10 cellular contexts compared by ENCODE assay signal in genomic region chr2:46645681-46646162, GRCh38. TPM values are rescaled to one million over a fixed set of nuclear protein-coding genes. Genes with fewer than 3 reads are reported as not detected.
DNase-seq lines count a peak whose midpoint lies in the region; ATAC-seq and TF ChIP-seq lines count a peak whose summit lies in the region.
"Had no signal": no experiment of that assay in that cellular context is flagged by ENCODE, and none has a peak within 500 bp of the region (broad histone marks: within the 10 kb centered on the region; RNA-seq: fewer than 3 reads in every experiment).

No MANE protein-coding gene starts in this region.

- POLR2A ChIA-PET in AG04450 (lab: Yijun Ruan, JAX) = interaction anchor here (0.7 to 2.8 kb wide), 5 partner anchors 11 to 240 kb away, joined by 3 to 5 read pairs (median 4); no protein-coding TSS in a partner anchor

- CTCF ChIA-PET in AG04450 (lab: Charles Lee) = interaction anchor here (1.0 to 2.7 kb wide), 5 partner anchors 12 to 244 kb away, joined by 3 to 18 read pairs (median 9); no protein-coding TSS in a partner anchor

- H3K9me3 ChIP-seq in AG04450 (ENCODE audit: control insufficient read depth, insufficient read depth, low read length) = peaks cover 16% of the 10 kb centered on the region

- H3K4me1 Mint-ChIP-seq in activated CD4-positive, alpha-beta T cell treated with anti-CD3 and anti-CD28 coated beads, Interleukin-2, amount 10 ng/mL, durations not matched to agents 24 days and 14 days = peaks cover 3% of the 10 kb centered on the region

- peaks cover 18% of the 10 kb centered on the region for H3K27me3 Mint-ChIP-seq in activated CD4-positive, alpha-beta T cell treated with anti-CD3 and anti-CD28 coated beads, Interleukin-2, amount 10 ng/mL, durations not matched to agents 24 days and 14 days

- no peak; the same call in 1 of the 2 replicates for TF ChIP-seq CTCF in AG04450 (IDR thresholded peaks at IDR 0.05; ENCODE audit: low read depth, low read length)
- TF ChIP-seq CTCF in choroid plexus epithelial cell (conservative IDR thresholded peaks at IDR 0.05; ENCODE audit: low read depth, low read length) = no peak

- H3K27ac Mint-ChIP-seq in activated CD4-positive, alpha-beta T cell treated with anti-CD3 and anti-CD28 coated beads, Interleukin-2, amount 10 ng/mL, durations not matched to agents 24 days and 14 days = no peak overlapping the region

- no peak overlapping the region for H3K4me3 Mint-ChIP-seq in activated CD4-positive, alpha-beta T cell treated with anti-CD3 and anti-CD28 coated beads, Interleukin-2, amount 10 ng/mL, durations not matched to agents 24 days and 14 days
- H3K4me3 Mint-ChIP-seq: activated T-cell treated with anti-CD3 and anti-CD28 coated beads, Interleukin-2, amount 50 U/mL, for 4 hours had no signal

- H3K4me3 ChIP-seq in AG04450 (ENCODE audit: low read depth, low read length) = no peak overlapping the region
- H3K4me3 ChIP-seq in choroid plexus epithelial cell (ENCODE audit: low read depth, low read length) = no peak overlapping the region

- intact Hi-C loops in activated CD4-positive, alpha-beta T cell treated with anti-CD3 and anti-CD28 coated beads, Interleukin-2, amount 10 ng/mL, durations not matched to agents 24 days and 14 days (cut with micrococcal nuclease) = no loop called here

- H3K9me3 Mint-ChIP-seq in activated CD4-positive, alpha-beta T cell treated with anti-CD3 and anti-CD28 coated beads, Interleukin-2, amount 10 ng/mL, durations not matched to agents 24 days and 14 days = peaks cover 8% of the 10 kb centered on the region

- ATAC-seq in HG03139 (IDR thresholded peaks at IDR 0.05; ENCODE audit: unreplicated experiment) (no peak), HG03469 (IDR thresholded peaks at IDR 0.05; ENCODE audit: unreplicated experiment) (no peak), GM21381 (IDR thresholded peaks at IDR 0.05; ENCODE audit: unreplicated experiment) (no peak)
- ATAC-seq: activated T-cell treated with anti-CD3 and anti-CD28 coated beads, Interleukin-2, amount 50 U/mL, for 4 hours had no signal

- H3K27me3 ChIP-seq in AG04450 (ENCODE audit: control insufficient read depth, insufficient read depth, low read length) = no peaks in the 10 kb centered on the region

- peaks cover 13% of the 10 kb centered on the region for H3K36me3 Mint-ChIP-seq in activated CD4-positive, alpha-beta T cell treated with anti-CD3 and anti-CD28 coated beads, Interleukin-2, amount 10 ng/mL, durations not matched to agents 24 days and 14 days (ENCODE audit: low read depth)

- H3K27ac ChIP-seq in AG04450 (ENCODE audit: low read depth, low read length) = peak overlapping the region; percentile 99

- DNase-seq in AG04450 (ENCODE audit: low read depth, low spot score) (peak; percentile 92), NCI-H2029 (lab: John Stamatoyannopoulos, UW) (peak; percentile 26), choroid plexus epithelial cell (ENCODE audit: low read depth) (peak; percentile 92), myocyte (ENCODE audit: low read depth) (peak; percentile 76)
- DNase-seq in activated CD4-positive, alpha-beta T cell treated with anti-CD3 and anti-CD28 coated beads, Interleukin-2, amount 10 ng/mL, durations not matched to agents 24 days and 14 days = no peak
- DNase-seq: activated T-cell treated with anti-CD3 and anti-CD28 coated beads, Interleukin-2, amount 50 U/mL, for 4 hours; kidney had no signal

RNA-seq across cellular contexts. Expression of gene CRIPT, which starts 28.7 kb away (rescaled TPM):
- 11.4 and 18.7 TPM in 2 replicates for polyA plus RNA-seq in AG04450 (2011; rRNA removed)
- 8.3 and 11.6 TPM in 2 replicates for polyA minus RNA-seq in AG04450 (2011; rRNA and poly(A)+ RNA removed)
- 13.7 and 19.9 TPM in 2 replicates for total RNA-seq in myocyte
- 9.4 TPM for polyA plus RNA-seq in myocyte (2012)
- 10.6 and 11.8 TPM in 2 replicates for total RNA-seq in activated CD4-positive, alpha-beta T cell treated with anti-CD3 and anti-CD28 coated beads, Interleukin-2, amount 10 ng/mL, durations not matched to agents 24 days and 14 days

RNA-seq across cellular contexts. Expression of gene PIGF, which starts 28.9 kb away (rescaled TPM):
- polyA plus RNA-seq in AG04450 (2011; rRNA removed) = 37.7 and 47.7 TPM in 2 replicates
- polyA minus RNA-seq in AG04450 (2011; rRNA and poly(A)+ RNA removed) = 14.8 and 20.2 TPM in 2 replicates
- 27.6 and 30.2 TPM in 2 replicates for total RNA-seq in myocyte
- polyA plus RNA-seq in myocyte (2012) = 32.2 TPM
- total RNA-seq in activated CD4-positive, alpha-beta T cell treated with anti-CD3 and anti-CD28 coated beads, Interleukin-2, amount 10 ng/mL, durations not matched to agents 24 days and 14 days = 26.7 and 27.1 TPM in 2 replicates

RNA-seq across cellular contexts. Expression of gene SOCS5, which starts 53.4 kb away (rescaled TPM):
- 56.6 and 73.2 TPM in 2 replicates for polyA plus RNA-seq in AG04450 (2011; rRNA removed)
- 93.7 and 117 TPM in 2 replicates for polyA minus RNA-seq in AG04450 (2011; rRNA and poly(A)+ RNA removed)
- 21.5 and 30.6 TPM in 2 replicates for total RNA-seq in myocyte
- polyA plus RNA-seq in myocyte (2012) = 10.4 TPM
- total RNA-seq in activated CD4-positive, alpha-beta T cell treated with anti-CD3 and anti-CD28 coated beads, Interleukin-2, amount 10 ng/mL, durations not matched to agents 24 days and 14 days = 6.4 and 6.6 TPM in 2 replicates
